15 cellular contexts compared by ENCODE assay signal in the genomic region with DNA sequence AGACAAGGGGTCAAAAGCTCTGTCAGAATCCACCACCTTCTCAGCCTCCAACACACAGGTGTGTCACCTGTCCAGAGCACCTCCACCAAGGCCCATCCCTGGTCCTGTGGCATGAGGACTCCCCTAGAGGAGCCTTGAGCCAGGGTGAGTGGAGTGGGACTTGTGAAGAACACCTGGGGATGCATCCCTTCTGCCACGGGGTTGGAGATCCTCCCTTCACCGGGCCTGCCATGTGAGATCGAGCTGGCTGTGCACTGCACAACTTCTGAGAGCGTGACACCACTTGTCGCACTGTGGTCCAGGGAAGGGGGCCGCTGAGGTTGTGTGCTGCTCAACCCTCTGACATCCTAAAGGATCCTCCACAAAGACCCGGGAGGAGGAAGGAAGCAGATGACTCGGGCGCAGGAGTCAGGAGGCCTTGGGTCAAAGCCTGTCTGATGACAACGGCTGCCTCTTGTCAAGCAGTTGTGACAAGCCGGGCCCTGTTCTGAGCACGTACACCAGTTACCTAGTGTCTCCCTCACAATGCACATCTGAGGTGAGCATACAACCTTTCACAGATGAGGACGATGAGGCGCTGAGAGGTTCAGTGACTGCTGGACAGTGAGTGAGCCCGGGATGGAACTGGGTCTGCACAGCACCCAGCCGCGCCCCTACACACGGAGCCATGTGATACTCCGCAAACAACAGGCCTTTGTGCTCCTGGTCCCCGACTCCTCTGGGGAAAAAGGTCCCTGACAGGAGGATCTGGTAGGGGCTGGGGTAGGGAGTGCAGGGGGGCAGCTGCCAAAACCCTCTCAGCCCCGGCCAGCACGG. TPM values are rescaled to one million over a fixed set of nuclear protein-coding genes. Genes with fewer than 3 reads are reported as not detected.
DNase-seq lines count a peak whose midpoint lies in the region; ATAC-seq and TF ChIP-seq lines count a peak whose summit lies in the region.
"Had no signal": no experiment of that assay in that cellular context is flagged by ENCODE, and none has a peak within 500 bp of the region (broad histone marks: within the 10 kb centered on the region; RNA-seq: fewer than 3 reads in every experiment).

No MANE protein-coding gene starts in this region.

- peaks cover 4 to 31% of the 10 kb centered on the region in 2 experiments; a peak in 2 of 3 replicates for H3K36me3 ChIP-seq in HEK293 (ENCODE audit: control insufficient read depth in 2 of 2, insufficient read depth in 1 of 2, low read length in 2 of 2)

- H3K9me3 ChIP-seq in HEK293 (ENCODE audit: control insufficient read depth, insufficient read depth, low read depth, low read length) (no peaks in the 10 kb centered on the region), right cardiac atrium (ENCODE audit: control insufficient read depth, low read length) (no peaks in the 10 kb centered on the region)

- H3K27me3 ChIP-seq in right cardiac atrium (ENCODE audit: control insufficient read depth, insufficient read depth), result no peaks in the 10 kb centered on the region

- no peaks in the 10 kb centered on the region for H3K4me1 ChIP-seq in HEK293 (ENCODE audit: control insufficient read depth, insufficient read depth, low read length)
- no peaks in the 10 kb centered on the region for H3K4me1 ChIP-seq in right cardiac atrium (ENCODE audit: control insufficient read depth, insufficient read depth, low read length)

- peak; percentile 7 to 50 (median 28) for DNase-seq in right cardiac atrium
- DNase-seq in pons (ENCODE audit: low spot score), result peak; percentile 90
- DNase-seq in A172 (ENCODE audit: low spot score), result no peak
- DNase-seq: activated CD4-positive, alpha-beta T cell treated with anti-CD3 and anti-CD28 coated beads for 1 hour; activated effector memory CD4-positive, alpha-beta T cell treated with Interleukin-2 at 50 U/mL for 16 hours; AML-193; cerebellar nuclear complex; mesendoderm; NCI-H748 treated with DMSO at 0.1 percent for 48 hours; PC-3; T-helper 9 cell had no signal

- TF ChIP-seq CTCF in HEK293 (tag by site-specific recombination; IDR thresholded peaks at IDR 0.05), result no peak

- POLR2A ChIA-PET in HEK293 (lab: Yijun Ruan, JAX), result no interaction called here

- intact Hi-C loops in right cardiac atrium (cut with DNase I), result no loop called here

- peak in 1 of 2 donors; percentile 2 for ATAC-seq in right cardiac atrium
- ATAC-seq in HG02678 (IDR thresholded peaks at IDR 0.05; ENCODE audit: unreplicated experiment), result no peak
- ATAC-seq in HG03460 (IDR thresholded peaks at IDR 0.05; ENCODE audit: unreplicated experiment), result no peak
- ATAC-seq: PC-3 had no signal

- CTCF ChIA-PET in HEK293 (lab: Yijun Ruan, JAX), result no interaction called here

- H3K27ac ChIP-seq in HEK293 (ENCODE audit: extremely low read depth, low read depth, low read length) (no peak overlapping the region), angular gyrus (ENCODE audit: low read depth, low read length) (peak overlapping the region; percentile 94), right cardiac atrium (ENCODE audit: low read length) (peak overlapping the region; percentile 55)

- WGBS in right cardiac atrium, result 78% methylated on average over 22 of the region's 22 CpGs

- H3K4me3 ChIP-seq in HEK293 (ENCODE audit: low read depth, low read length) (no peak overlapping the region), right cardiac atrium (ENCODE audit: low read length) (no peak overlapping the region)

TF ChIP-seq in HEK293, 187 proteins besides CTCF, POLR2A, EP300 and RAD21:
- TF ChIP-seq ZNF596 (tag by site-specific recombination; IDR thresholded peaks at IDR 0.05) (no peak), ZFP69B (tag by site-specific recombination; IDR thresholded peaks at IDR 0.05) (no peak), ZNF155 (tag by site-specific recombination; IDR thresholded peaks at IDR 0.05) (no peak), ZNF776 (tag by site-specific recombination; IDR thresholded peaks at IDR 0.05; ENCODE audit: borderline replicate concordance) (no peak), MEIS1 (CRISPR knock-in tag; IDR thresholded peaks at IDR 0.05; ENCODE audit: borderline replicate concordance) (no peak), ZNF10 (tag by site-specific recombination; IDR thresholded peaks at IDR 0.05) (no peak), SCRT1 (tag by site-specific recombination; IDR thresholded peaks at IDR 0.05; ENCODE audit: borderline replicate concordance) (peak; percentile 78), ZNF555 (tag by site-specific recombination; conservative IDR thresholded peaks at IDR 0.05) (no peak), ZNF266 (tag by site-specific recombination; IDR thresholded peaks at IDR 0.05; ENCODE audit: low read depth) (no peak), KLF9 (tag by site-specific recombination; IDR thresholded peaks at IDR 0.05; ENCODE audit: low read depth) (no peak), ZNF785 (tag by site-specific recombination; IDR thresholded peaks at IDR 0.05) (no peak), SCRT2 (tag by site-specific recombination; IDR thresholded peaks at IDR 0.05) (peak; percentile 81), IKZF3 (tag by site-specific recombination; IDR thresholded peaks at IDR 0.05) (no peak)
- TF ChIP-seq, protein P1, sequence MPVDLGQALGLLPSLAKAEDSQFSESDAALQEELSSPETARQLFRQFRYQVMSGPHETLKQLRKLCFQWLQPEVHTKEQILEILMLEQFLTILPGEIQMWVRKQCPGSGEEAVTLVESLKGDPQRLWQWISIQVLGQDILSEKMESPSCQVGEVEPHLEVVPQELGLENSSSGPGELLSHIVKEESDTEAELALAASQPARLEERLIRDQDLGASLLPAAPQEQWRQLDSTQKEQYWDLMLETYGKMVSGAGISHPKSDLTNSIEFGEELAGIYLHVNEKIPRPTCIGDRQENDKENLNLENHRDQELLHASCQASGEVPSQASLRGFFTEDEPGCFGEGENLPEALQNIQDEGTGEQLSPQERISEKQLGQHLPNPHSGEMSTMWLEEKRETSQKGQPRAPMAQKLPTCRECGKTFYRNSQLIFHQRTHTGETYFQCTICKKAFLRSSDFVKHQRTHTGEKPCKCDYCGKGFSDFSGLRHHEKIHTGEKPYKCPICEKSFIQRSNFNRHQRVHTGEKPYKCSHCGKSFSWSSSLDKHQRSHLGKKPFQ (tag by site-specific recombination; IDR thresholded peaks at IDR 0.05), result no peak

RNA-seq across cellular contexts. Expression of a gene that starts 35.6 kb away (rescaled TPM):
- total RNA-seq in right cardiac atrium, result not detected
- 0.16 TPM for polyA plus RNA-seq in right cardiac atrium
- total RNA-seq in A172 (2014; rRNA removed; shearing (Covaris generic)), result not detected in 2 replicates
- total RNA-seq: PC-3 had no signal
